Comparison of ENCODE assay signal across 2 cellular contexts in genomic region chr7:134811798-134812197, GRCh38.
TF ChIP-seq lines count a peak whose summit lies in the region.

No MANE protein-coding gene starts in this region.

TF ChIP-seq in IMR-90, 13 proteins besides CTCF, POLR2A, EP300 and RAD21:
- TF ChIP-seq NFE2L2 (IDR thresholded peaks at IDR 0.05; ENCODE audit: low read depth, low read length), result no peak
- no peak for TF ChIP-seq MAZ (IDR thresholded peaks at IDR 0.05; ENCODE audit: borderline replicate concordance, low read depth, low read length)
- TF ChIP-seq MAFK (IDR thresholded peaks at IDR 0.05; ENCODE audit: low read depth, low read length), result no peak
- no peak for TF ChIP-seq CEBPB (IDR thresholded peaks at IDR 0.05; ENCODE audit: low read depth, low read length)
- TF ChIP-seq, protein P1, sequence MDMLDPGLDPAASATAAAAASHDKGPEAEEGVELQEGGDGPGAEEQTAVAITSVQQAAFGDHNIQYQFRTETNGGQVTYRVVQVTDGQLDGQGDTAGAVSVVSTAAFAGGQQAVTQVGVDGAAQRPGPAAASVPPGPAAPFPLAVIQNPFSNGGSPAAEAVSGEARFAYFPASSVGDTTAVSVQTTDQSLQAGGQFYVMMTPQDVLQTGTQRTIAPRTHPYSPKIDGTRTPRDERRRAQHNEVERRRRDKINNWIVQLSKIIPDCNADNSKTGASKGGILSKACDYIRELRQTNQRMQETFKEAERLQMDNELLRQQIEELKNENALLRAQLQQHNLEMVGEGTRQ (IDR thresholded peaks at IDR 0.05; ENCODE audit: low read depth, low read length), result no peak
- no peak for TF ChIP-seq ELK1 (IDR thresholded peaks at IDR 0.05; ENCODE audit: borderline replicate concordance, low read depth, low read length)
- TF ChIP-seq FOS (IDR thresholded peaks at IDR 0.05; ENCODE audit: low read depth, low read length), result no peak
- no peak for TF ChIP-seq MXI1 (IDR thresholded peaks at IDR 0.05; ENCODE audit: borderline replicate concordance, low read depth, low read length)
- no peak for TF ChIP-seq CHD1 (IDR thresholded peaks at IDR 0.05; ENCODE audit: low read depth, low read length)
- no peak for TF ChIP-seq RCOR1 (IDR thresholded peaks at IDR 0.05; ENCODE audit: insufficient replicate concordance, low read length)
- TF ChIP-seq RFX5 (IDR thresholded peaks at IDR 0.05; ENCODE audit: low read depth, low read length), result no peak
- TF ChIP-seq BHLHE40 (IDR thresholded peaks at IDR 0.05; ENCODE audit: low read depth, low read length), result no peak
- no peak for TF ChIP-seq SMC3 (IDR thresholded peaks at IDR 0.05; ENCODE audit: low read depth, low read length)

TF ChIP-seq in endothelial cell of umbilical vein, 7 proteins besides CTCF, POLR2A, EP300 and RAD21:
- no peak for TF ChIP-seq POLR2AphosphoS5 (IDR thresholded peaks at IDR 0.05; ENCODE audit: insufficient read depth, low read depth, low read length)
- TF ChIP-seq EZH2 (IDR thresholded peaks at IDR 0.05; ENCODE audit: borderline replicate concordance, low read depth, low read length, severe bottlenecking), result no peak
- TF ChIP-seq, protein P2, sequence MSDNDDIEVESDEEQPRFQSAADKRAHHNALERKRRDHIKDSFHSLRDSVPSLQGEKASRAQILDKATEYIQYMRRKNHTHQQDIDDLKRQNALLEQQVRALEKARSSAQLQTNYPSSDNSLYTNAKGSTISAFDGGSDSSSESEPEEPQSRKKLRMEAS (IDR thresholded peaks at IDR 0.05; ENCODE audit: insufficient read depth, insufficient read length), result no peak
- TF ChIP-seq JUN (IDR thresholded peaks at IDR 0.05; ENCODE audit: borderline replicate concordance, insufficient read depth, insufficient read length, low read depth), result no peak
- TF ChIP-seq GATA2 (IDR thresholded peaks at IDR 0.05; ENCODE audit: insufficient read depth, insufficient read length, low read depth, low read length), result no peak
TF ChIP-seq in endothelial cell of umbilical vein: peak in this region for 0.
